Comparison of ENCODE assay signal across 2 cellular contexts in the genomic region with DNA sequence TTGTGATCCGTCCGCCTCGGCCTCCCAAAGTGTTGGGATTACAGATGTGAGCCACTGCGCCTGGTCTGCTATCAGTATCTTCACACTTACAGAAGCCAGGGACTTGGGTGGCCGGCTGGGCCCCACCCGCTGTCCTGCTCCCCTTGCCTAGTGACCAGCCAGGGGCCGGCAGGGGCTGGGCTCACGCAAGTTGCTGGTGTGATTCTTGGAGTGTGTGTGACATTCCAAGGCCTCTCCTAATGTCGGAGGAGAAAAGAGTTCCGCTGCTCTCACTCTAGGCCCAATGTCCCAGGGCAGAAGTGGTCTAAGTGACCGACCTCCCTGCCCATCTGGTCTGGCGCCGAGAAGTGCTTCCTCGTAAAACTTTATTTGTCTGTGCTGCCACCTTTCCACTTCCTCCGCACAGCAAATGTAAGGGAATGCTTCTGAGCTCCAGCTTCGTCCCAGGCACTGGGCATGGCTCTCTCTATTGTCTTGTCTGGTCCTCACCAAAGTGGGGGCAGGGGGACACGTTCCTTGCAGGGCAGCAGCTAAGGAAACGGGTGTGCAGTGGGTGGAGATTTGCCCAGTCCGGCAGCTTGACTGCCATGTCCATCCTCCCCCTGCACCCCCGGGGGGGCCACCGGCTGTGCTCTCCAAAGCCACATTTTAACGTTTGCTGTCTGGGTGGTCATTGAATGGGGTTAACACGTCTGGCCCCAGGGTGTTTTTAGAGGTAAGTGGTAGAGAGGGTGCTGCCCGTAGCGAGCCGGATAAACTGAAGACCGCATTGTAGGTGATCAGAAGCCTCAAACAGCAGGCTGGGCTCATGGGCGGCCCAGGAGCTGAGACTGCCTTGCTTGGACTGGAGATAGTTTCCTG.
TF ChIP-seq lines count a peak whose summit lies in the region.

No MANE protein-coding gene starts in this region.

TF ChIP-seq in HEK293, 187 proteins besides CTCF, POLR2A, EP300 and RAD21:
- TF ChIP-seq ZNF792 (tag by site-specific recombination; IDR thresholded peaks at IDR 0.05) (no peak), MZF1 (tag by site-specific recombination; IDR thresholded peaks at IDR 0.05; ENCODE audit: borderline replicate concordance) (no peak), KLF8 (tag by site-specific recombination; IDR thresholded peaks at IDR 0.05) (no peak), ZIC2 (tag by site-specific recombination; IDR thresholded peaks at IDR 0.05) (peak; percentile 42; the same call in 1 of the 2 replicates), ZNF600 (tag by site-specific recombination; IDR thresholded peaks at IDR 0.05) (peak; percentile 50; the same call in 1 of the 2 replicates), ZNF423 (tag by site-specific recombination; IDR thresholded peaks at IDR 0.05) (no peak), ZNF24 (tag by site-specific recombination; IDR thresholded peaks at IDR 0.05) (no peak), GLIS1 (tag by site-specific recombination; IDR thresholded peaks at IDR 0.05) (peak; percentile 45), FEZF1 (tag by site-specific recombination; IDR thresholded peaks at IDR 0.05) (no peak), GLIS2 (tag by site-specific recombination; IDR thresholded peaks at IDR 0.05) (0 out of 2 replicates have a peak, but pooled peaks have one; percentile 40), PRDM10 (tag by site-specific recombination; IDR thresholded peaks at IDR 0.05) (peak; percentile 77)
- TF ChIP-seq, protein P1, sequence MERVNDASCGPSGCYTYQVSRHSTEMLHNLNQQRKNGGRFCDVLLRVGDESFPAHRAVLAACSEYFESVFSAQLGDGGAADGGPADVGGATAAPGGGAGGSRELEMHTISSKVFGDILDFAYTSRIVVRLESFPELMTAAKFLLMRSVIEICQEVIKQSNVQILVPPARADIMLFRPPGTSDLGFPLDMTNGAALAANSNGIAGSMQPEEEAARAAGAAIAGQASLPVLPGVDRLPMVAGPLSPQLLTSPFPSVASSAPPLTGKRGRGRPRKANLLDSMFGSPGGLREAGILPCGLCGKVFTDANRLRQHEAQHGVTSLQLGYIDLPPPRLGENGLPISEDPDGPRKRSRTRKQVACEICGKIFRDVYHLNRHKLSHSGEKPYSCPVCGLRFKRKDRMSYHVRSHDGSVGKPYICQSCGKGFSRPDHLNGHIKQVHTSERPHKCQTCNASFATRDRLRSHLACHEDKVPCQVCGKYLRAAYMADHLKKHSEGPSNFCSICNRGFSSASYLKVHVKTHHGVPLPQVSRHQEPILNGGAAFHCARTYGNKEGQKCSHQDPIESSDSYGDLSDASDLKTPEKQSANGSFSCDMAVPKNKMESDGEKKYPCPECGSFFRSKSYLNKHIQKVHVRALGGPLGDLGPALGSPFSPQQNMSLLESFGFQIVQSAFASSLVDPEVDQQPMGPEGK (tag by site-specific recombination; IDR thresholded peaks at IDR 0.05) = peak; percentile 38; the same call in 1 of the 2 replicates
- TF ChIP-seq, protein P2, sequence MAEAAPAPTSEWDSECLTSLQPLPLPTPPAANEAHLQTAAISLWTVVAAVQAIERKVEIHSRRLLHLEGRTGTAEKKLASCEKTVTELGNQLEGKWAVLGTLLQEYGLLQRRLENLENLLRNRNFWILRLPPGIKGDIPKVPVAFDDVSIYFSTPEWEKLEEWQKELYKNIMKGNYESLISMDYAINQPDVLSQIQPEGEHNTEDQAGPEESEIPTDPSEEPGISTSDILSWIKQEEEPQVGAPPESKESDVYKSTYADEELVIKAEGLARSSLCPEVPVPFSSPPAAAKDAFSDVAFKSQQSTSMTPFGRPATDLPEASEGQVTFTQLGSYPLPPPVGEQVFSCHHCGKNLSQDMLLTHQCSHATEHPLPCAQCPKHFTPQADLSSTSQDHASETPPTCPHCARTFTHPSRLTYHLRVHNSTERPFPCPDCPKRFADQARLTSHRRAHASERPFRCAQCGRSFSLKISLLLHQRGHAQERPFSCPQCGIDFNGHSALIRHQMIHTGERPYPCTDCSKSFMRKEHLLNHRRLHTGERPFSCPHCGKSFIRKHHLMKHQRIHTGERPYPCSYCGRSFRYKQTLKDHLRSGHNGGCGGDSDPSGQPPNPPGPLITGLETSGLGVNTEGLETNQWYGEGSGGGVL (tag by site-specific recombination; IDR thresholded peaks at IDR 0.05) = no peak

TF ChIP-seq in K562, 482 proteins besides CTCF, POLR2A, EP300 and RAD21 (continues in another document):
- TF ChIP-seq ZNF444 (CRISPR knock-in tag; IDR thresholded peaks at IDR 0.05) = no peak
- TF ChIP-seq, protein P3, sequence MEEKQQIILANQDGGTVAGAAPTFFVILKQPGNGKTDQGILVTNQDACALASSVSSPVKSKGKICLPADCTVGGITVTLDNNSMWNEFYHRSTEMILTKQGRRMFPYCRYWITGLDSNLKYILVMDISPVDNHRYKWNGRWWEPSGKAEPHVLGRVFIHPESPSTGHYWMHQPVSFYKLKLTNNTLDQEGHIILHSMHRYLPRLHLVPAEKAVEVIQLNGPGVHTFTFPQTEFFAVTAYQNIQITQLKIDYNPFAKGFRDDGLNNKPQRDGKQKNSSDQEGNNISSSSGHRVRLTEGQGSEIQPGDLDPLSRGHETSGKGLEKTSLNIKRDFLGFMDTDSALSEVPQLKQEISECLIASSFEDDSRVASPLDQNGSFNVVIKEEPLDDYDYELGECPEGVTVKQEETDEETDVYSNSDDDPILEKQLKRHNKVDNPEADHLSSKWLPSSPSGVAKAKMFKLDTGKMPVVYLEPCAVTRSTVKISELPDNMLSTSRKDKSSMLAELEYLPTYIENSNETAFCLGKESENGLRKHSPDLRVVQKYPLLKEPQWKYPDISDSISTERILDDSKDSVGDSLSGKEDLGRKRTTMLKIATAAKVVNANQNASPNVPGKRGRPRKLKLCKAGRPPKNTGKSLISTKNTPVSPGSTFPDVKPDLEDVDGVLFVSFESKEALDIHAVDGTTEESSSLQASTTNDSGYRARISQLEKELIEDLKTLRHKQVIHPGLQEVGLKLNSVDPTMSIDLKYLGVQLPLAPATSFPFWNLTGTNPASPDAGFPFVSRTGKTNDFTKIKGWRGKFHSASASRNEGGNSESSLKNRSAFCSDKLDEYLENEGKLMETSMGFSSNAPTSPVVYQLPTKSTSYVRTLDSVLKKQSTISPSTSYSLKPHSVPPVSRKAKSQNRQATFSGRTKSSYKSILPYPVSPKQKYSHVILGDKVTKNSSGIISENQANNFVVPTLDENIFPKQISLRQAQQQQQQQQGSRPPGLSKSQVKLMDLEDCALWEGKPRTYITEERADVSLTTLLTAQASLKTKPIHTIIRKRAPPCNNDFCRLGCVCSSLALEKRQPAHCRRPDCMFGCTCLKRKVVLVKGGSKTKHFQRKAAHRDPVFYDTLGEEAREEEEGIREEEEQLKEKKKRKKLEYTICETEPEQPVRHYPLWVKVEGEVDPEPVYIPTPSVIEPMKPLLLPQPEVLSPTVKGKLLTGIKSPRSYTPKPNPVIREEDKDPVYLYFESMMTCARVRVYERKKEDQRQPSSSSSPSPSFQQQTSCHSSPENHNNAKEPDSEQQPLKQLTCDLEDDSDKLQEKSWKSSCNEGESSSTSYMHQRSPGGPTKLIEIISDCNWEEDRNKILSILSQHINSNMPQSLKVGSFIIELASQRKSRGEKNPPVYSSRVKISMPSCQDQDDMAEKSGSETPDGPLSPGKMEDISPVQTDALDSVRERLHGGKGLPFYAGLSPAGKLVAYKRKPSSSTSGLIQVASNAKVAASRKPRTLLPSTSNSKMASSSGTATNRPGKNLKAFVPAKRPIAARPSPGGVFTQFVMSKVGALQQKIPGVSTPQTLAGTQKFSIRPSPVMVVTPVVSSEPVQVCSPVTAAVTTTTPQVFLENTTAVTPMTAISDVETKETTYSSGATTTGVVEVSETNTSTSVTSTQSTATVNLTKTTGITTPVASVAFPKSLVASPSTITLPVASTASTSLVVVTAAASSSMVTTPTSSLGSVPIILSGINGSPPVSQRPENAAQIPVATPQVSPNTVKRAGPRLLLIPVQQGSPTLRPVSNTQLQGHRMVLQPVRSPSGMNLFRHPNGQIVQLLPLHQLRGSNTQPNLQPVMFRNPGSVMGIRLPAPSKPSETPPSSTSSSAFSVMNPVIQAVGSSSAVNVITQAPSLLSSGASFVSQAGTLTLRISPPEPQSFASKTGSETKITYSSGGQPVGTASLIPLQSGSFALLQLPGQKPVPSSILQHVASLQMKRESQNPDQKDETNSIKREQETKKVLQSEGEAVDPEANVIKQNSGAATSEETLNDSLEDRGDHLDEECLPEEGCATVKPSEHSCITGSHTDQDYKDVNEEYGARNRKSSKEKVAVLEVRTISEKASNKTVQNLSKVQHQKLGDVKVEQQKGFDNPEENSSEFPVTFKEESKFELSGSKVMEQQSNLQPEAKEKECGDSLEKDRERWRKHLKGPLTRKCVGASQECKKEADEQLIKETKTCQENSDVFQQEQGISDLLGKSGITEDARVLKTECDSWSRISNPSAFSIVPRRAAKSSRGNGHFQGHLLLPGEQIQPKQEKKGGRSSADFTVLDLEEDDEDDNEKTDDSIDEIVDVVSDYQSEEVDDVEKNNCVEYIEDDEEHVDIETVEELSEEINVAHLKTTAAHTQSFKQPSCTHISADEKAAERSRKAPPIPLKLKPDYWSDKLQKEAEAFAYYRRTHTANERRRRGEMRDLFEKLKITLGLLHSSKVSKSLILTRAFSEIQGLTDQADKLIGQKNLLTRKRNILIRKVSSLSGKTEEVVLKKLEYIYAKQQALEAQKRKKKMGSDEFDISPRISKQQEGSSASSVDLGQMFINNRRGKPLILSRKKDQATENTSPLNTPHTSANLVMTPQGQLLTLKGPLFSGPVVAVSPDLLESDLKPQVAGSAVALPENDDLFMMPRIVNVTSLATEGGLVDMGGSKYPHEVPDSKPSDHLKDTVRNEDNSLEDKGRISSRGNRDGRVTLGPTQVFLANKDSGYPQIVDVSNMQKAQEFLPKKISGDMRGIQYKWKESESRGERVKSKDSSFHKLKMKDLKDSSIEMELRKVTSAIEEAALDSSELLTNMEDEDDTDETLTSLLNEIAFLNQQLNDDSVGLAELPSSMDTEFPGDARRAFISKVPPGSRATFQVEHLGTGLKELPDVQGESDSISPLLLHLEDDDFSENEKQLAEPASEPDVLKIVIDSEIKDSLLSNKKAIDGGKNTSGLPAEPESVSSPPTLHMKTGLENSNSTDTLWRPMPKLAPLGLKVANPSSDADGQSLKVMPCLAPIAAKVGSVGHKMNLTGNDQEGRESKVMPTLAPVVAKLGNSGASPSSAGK (IDR thresholded peaks at IDR 0.05) = no peak
- peak; percentile 25 for TF ChIP-seq TBP (optimal IDR thresholded peaks at IDR 0.05; ENCODE audit: low read depth, low read length)
- TF ChIP-seq REST (CRISPR knock-in tag; IDR thresholded peaks at IDR 0.05; ENCODE audit: low read depth) = no peak
- TF ChIP-seq, protein P4, sequence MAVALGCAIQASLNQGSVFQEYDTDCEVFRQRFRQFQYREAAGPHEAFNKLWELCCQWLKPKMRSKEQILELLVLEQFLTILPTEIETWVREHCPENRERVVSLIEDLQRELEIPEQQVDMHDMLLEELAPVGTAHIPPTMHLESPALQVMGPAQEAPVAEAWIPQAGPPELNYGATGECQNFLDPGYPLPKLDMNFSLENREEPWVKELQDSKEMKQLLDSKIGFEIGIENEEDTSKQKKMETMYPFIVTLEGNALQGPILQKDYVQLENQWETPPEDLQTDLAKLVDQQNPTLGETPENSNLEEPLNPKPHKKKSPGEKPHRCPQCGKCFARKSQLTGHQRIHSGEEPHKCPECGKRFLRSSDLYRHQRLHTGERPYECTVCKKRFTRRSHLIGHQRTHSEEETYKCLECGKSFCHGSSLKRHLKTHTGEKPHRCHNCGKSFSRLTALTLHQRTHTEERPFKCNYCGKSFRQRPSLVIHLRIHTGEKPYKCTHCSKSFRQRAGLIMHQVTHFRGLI (CRISPR knock-in tag; IDR thresholded peaks at IDR 0.05) = no peak
- TF ChIP-seq SMARCE1 (IDR thresholded peaks at IDR 0.05) = no peak
- no peak for TF ChIP-seq SMC3 (conservative IDR thresholded peaks at IDR 0.05; ENCODE audit: insufficient read depth, low read depth, low read length)
- no peak for TF ChIP-seq FOXP4 (CRISPR knock-in tag; IDR thresholded peaks at IDR 0.05; ENCODE audit: borderline replicate concordance)
